9 cellular contexts compared by ENCODE assay signal in genomic region chr20:35776513-35777101, GRCh38. TPM values are rescaled to one million over a fixed set of nuclear protein-coding genes. Genes with fewer than 3 reads are reported as not detected.
A peak's percentile ranks its signal among the peaks of the same experiment; 100 is the strongest.
DNase-seq lines count a peak whose midpoint lies in the region; ATAC-seq and TF ChIP-seq lines count a peak whose summit lies in the region.
"Had no signal": no experiment of that assay in that cellular context is flagged by ENCODE, and none has a peak within 500 bp of the region (broad histone marks: within the 10 kb centered on the region; RNA-seq: fewer than 3 reads in every experiment).

No MANE protein-coding gene starts in this region.

- peak; percentile 44 for DNase-seq in ELF-1 (ENCODE audit: low read depth, low spot score)
- DNase-seq in NCI-H82 treated with DMSO at 0.1 percent for 48 hours (lab: John Stamatoyannopoulos, UW; ENCODE audit: unreplicated experiment), result peak; percentile 10
- DNase-seq in epithelial cell of esophagus (ENCODE audit: low read depth), result peak; percentile 59
- DNase-seq in trophoblast cell, result peak; percentile 64 to 82
- DNase-seq in T-helper 9 cell, result no peak
- no peak for DNase-seq in NOMO-1 treated with DMSO at 0.1 percent for 48 hours (lab: John Stamatoyannopoulos, UW; ENCODE audit: unreplicated experiment)
- no peak for DNase-seq in GM19240 (ENCODE audit: insufficient read length, low spot score)

- no peak overlapping the region for H3K4me2 ChIP-seq in trophoblast cell (ENCODE audit: low read length)

- H2AFZ ChIP-seq in trophoblast cell (ENCODE audit: insufficient read depth, low read length, poor library complexity), result no peak overlapping the region

- H2BK12ac ChIP-seq in trophoblast cell (ENCODE audit: low read length), result no peak overlapping the region

- TF ChIP-seq CTCF in epithelial cell of esophagus (IDR thresholded peaks at IDR 0.05; ENCODE audit: insufficient read depth, low read depth, low read length, missing control alignments), result no peak

- H3K27ac ChIP-seq in trophoblast cell (ENCODE audit: low read depth, low read length), result no peak overlapping the region
- H3K27ac ChIP-seq: thoracic aorta had no signal

- no peak overlapping the region for H2BK120ac ChIP-seq in trophoblast cell (ENCODE audit: insufficient read depth, low read length, poor library complexity)

- H3K36me3 ChIP-seq in trophoblast cell (ENCODE audit: control insufficient read depth in 1 of 2, insufficient read depth in 2 of 2, low read length in 2 of 2), result no peaks in the 10 kb centered on the region
- H3K36me3 ChIP-seq: thoracic aorta had no signal

- no peak overlapping the region for H4K12ac ChIP-seq in trophoblast cell (ENCODE audit: low read depth, low read length)

- no CpG with 5 or more reads among the region's 4 CpGs for WGBS in trophoblast cell (ENCODE audit: extremely low coverage, insufficient coverage, insufficient read length)

- H3K18ac ChIP-seq in trophoblast cell (ENCODE audit: low read length), result no peak overlapping the region

- ATAC-seq in HG03139 (IDR thresholded peaks at IDR 0.05; ENCODE audit: unreplicated experiment), result no peak

- H3K23ac ChIP-seq in trophoblast cell (ENCODE audit: low read length), result no peak overlapping the region

- H2BK5ac ChIP-seq in trophoblast cell (ENCODE audit: low read depth, low read length, poor library complexity), result no peak overlapping the region

- H3K4me1 ChIP-seq in trophoblast cell (ENCODE audit: control insufficient read depth in 1 of 2, insufficient read depth in 2 of 2, low read length in 2 of 2), result peaks cover 3 to 12% of the 10 kb centered on the region in 2 experiments

- H3K4ac ChIP-seq in trophoblast cell (ENCODE audit: low read depth, low read length), result no peak overlapping the region

- H4K8ac ChIP-seq in trophoblast cell (ENCODE audit: low read depth, low read length), result no peak overlapping the region

- H3K9me3 ChIP-seq in trophoblast cell (ENCODE audit: insufficient read depth, low read depth, low read length), result no peaks in the 10 kb centered on the region
- H3K9me3 ChIP-seq: thoracic aorta had no signal

- H4K91ac ChIP-seq in trophoblast cell (ENCODE audit: low read depth, low read length), result no peak overlapping the region

- H3K79me2 ChIP-seq in trophoblast cell (ENCODE audit: control insufficient read depth, insufficient read depth, low read length, poor library complexity), result peaks cover 3% of the 10 kb centered on the region

- H3K27me3 ChIP-seq in trophoblast cell (ENCODE audit: insufficient read depth, low read length), result no peaks in the 10 kb centered on the region

- no peak overlapping the region for H2AK5ac ChIP-seq in trophoblast cell (ENCODE audit: low read length)

- H3K9ac ChIP-seq in trophoblast cell (ENCODE audit: low read length), result no peak overlapping the region

- peaks cover under 1% of the 10 kb centered on the region for H3K79me1 ChIP-seq in trophoblast cell (ENCODE audit: low read length)

- H3K4me3 ChIP-seq in epithelial cell of esophagus (ENCODE audit: low read length) (no peak overlapping the region), trophoblast cell (ENCODE audit: low read depth, low read length) (no peak overlapping the region)
- H3K4me3 ChIP-seq: thoracic aorta had no signal

- H3K14ac ChIP-seq in trophoblast cell (ENCODE audit: low read length), result no peak overlapping the region

RNA-seq across cellular contexts. Expression of gene PHF20, which starts 4.8 kb away (rescaled TPM):
- polyA plus RNA-seq in trophoblast cell (2013), result 20.3 and 21.4 TPM in 2 replicates

RNA-seq across cellular contexts. Expression of gene RBM39, which starts 34.5 kb away (rescaled TPM):
- 228 and 229 TPM in 2 replicates for polyA plus RNA-seq in trophoblast cell (2013)

Comparison
In these comparisons a context has a peak if more than half of its experiments do, and no peak if none do; other contexts are left out.
1. DNase-seq: peak in ELF-1 (single experiment), NCI-H82 treated with DMSO at 0.1 percent for 48 hours (single experiment), epithelial cell of esophagus (single experiment) and trophoblast cell (2 of 2); none in T-helper 9 cell (single experiment), NOMO-1 treated with DMSO at 0.1 percent for 48 hours (single experiment) and GM19240 (single experiment).